25 cellular contexts compared by ENCODE assay signal in the genomic region with DNA sequence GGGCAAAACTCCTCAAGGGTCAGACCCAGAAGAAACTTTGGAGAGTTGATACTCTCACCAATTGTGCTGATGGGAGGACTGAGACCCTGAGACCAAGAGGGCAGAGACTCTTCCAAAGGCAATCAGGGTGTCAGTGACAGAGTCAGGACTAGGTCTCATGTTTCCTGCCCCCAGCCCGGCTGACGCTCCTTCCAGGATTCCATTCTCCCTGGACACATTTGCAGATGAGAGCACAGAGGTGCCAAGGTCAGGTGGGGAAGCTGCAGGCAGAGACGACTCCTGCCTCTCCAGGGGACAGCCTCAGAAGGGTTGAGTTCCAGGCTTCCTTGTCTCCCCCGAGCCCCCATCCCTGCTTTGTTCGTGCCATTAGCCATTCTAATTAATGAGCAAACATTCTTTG.
"Had no signal": no experiment of that assay in that cellular context is flagged by ENCODE, and none has a peak within 500 bp of the region (broad histone marks: within the 10 kb centered on the region; RNA-seq: fewer than 3 reads in every experiment).

No MANE protein-coding gene starts in this region.

- H3K27ac Mint-ChIP-seq: dendritic cell treated with granulocyte-macrophage colony-stimulating factor and Interleukin-4, amounts not matched to agents 40 ng/mL and 50 ng/mL, for 4 days; immature natural killer cell; mesothelial cell of epicardium; natural killer cell treated with Interleukin-12 subunit alpha and Interleukin-12 subunit beta and Interleukin-15 and Interleukin-18, amount 100 ng/mL, for 72 hours; stimulated activated memory B cell treated with anti-CD40 and anti-IgM and Interleukin-4, amounts not matched to agents 10 μg/mL and 1 μg/mL and 100 μg/mL, for 72 hours had no signal

- H3K36me3 ChIP-seq: colonic mucosa, pancreas, tibial artery, upper lobe of left lung had no signal

- H3K4me1 ChIP-seq: colonic mucosa, pancreas, testis, tibial artery, upper lobe of left lung had no signal

- H3K4me3 Mint-ChIP-seq: central memory CD8-positive, alpha-beta T cell; dendritic cell treated with granulocyte-macrophage colony-stimulating factor and Interleukin-4, amounts not matched to agents 40 ng/mL and 50 ng/mL, for 4 days; immature natural killer cell; mesothelial cell of epicardium; naive B cell; natural killer cell treated with Interleukin-12 subunit alpha and Interleukin-12 subunit beta and Interleukin-15 and Interleukin-18, amount 100 ng/mL, for 72 hours; stimulated activated memory B cell treated with anti-CD40 and anti-IgM and Interleukin-4, amounts not matched to agents 10 μg/mL and 1 μg/mL and 100 μg/mL, for 72 hours had no signal

- H3K4me1 Mint-ChIP-seq: central memory CD8-positive, alpha-beta T cell; immature natural killer cell; mesothelial cell of epicardium; naive B cell; stimulated activated memory B cell treated with anti-CD40 and anti-IgM and Interleukin-4, amounts not matched to agents 10 μg/mL and 1 μg/mL and 100 μg/mL, for 72 hours had no signal

- H3K9me3 ChIP-seq: colonic mucosa, mucosa of descending colon, pancreas, testis, tibial artery, upper lobe of left lung had no signal

- H3K27me3 ChIP-seq: colonic mucosa, pancreas, testis, upper lobe of left lung had no signal

- H3K27ac ChIP-seq: colonic mucosa, pancreas, testis, tibial artery, upper lobe of left lung had no signal

- H3K36me3 Mint-ChIP-seq: immature natural killer cell; mesothelial cell of epicardium; natural killer cell treated with Interleukin-12 subunit alpha and Interleukin-12 subunit beta and Interleukin-15 and Interleukin-18, amount 100 ng/mL, for 72 hours; stimulated activated memory B cell treated with anti-CD40 and anti-IgM and Interleukin-4, amounts not matched to agents 10 μg/mL and 1 μg/mL and 100 μg/mL, for 72 hours had no signal

- DNase-seq: colonic mucosa; effector memory CD4-positive, alpha-beta T cell; erythroblast; hypothalamus; immature natural killer cell; mesenchymal stem cell; mucosa of descending colon; naive B cell; occipital lobe; pancreas; retina; stimulated activated CD4-positive, alpha-beta T cell treated with anti-CD3 and anti-CD28 coated beads, Interleukin-2, amount 100 ng/mL, for 24 hours; stimulated activated CD4-positive, alpha-beta T cell treated with anti-CD3 and anti-CD28 coated beads, Interleukin-4, amount 100 ng/mL, for 24 hours; stimulated activated naive CD8-positive, alpha-beta T cell treated with anti-CD3 and anti-CD28 coated beads, Interleukin-15, Interleukin-2, amounts not matched to agents 100 U/mL and 50 U/mL, for 24 hours; substantia nigra; testis; tibial artery; upper lobe of left lung had no signal

- H3K4me3 ChIP-seq: colonic mucosa, mucosa of descending colon, pancreas, testis, tibial artery, upper lobe of left lung had no signal

- ATAC-seq: left lobe of liver; mucosa of descending colon; natural killer cell treated with Interleukin-12 subunit alpha and Interleukin-12 subunit beta and Interleukin-15 and Interleukin-18, amount 100 ng/mL, for 72 hours; pancreas; sciatic nerve; stimulated activated memory B cell treated with anti-CD40 and anti-IgM and Interleukin-4, amounts not matched to agents 10 μg/mL and 1 μg/mL and 100 μg/mL, for 72 hours; stimulated activated naive CD8-positive, alpha-beta T cell treated with anti-CD3 and anti-CD28 coated beads, Interleukin-15, Interleukin-2, amounts not matched to agents 100 U/mL and 50 U/mL, for 24 hours had no signal

- H3K9me3 Mint-ChIP-seq: central memory CD8-positive, alpha-beta T cell; dendritic cell treated with granulocyte-macrophage colony-stimulating factor and Interleukin-4, amounts not matched to agents 40 ng/mL and 50 ng/mL, for 4 days; mesothelial cell of epicardium; naive B cell; natural killer cell treated with Interleukin-12 subunit alpha and Interleukin-12 subunit beta and Interleukin-15 and Interleukin-18, amount 100 ng/mL, for 72 hours; stimulated activated memory B cell treated with anti-CD40 and anti-IgM and Interleukin-4, amounts not matched to agents 10 μg/mL and 1 μg/mL and 100 μg/mL, for 72 hours had no signal
